1 cellular context compared by ENCODE assay signal in the genomic region with DNA sequence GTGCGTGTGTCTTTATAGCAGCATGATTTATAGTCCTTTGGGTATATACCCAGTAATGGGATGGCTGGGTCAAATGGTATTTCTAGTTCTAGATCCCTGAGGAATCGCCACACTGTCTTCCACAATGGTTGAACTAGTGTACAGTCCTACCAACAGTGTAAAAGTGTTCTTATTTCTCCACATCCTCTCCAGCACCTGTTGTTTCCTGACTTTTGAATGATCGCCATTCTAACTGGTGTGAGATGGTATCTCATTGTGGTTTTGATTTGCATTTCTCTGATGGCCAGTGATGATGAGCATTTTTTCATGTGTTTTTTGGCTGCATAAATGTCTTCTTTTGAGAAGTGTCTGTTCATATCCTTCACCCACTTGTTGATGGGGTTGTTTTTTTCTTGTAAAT.
TF ChIP-seq lines count a peak whose summit lies in the region.

No MANE protein-coding gene starts in this region.

TF ChIP-seq in K562, 482 proteins besides CTCF, POLR2A, EP300 and RAD21:
- TF ChIP-seq ZNF184 (CRISPR knock-in tag; IDR thresholded peaks at IDR 0.05), result peak; percentile 63; the same call in 1 of the 2 replicates
